10 cellular contexts compared by ENCODE assay signal in the genomic region with DNA sequence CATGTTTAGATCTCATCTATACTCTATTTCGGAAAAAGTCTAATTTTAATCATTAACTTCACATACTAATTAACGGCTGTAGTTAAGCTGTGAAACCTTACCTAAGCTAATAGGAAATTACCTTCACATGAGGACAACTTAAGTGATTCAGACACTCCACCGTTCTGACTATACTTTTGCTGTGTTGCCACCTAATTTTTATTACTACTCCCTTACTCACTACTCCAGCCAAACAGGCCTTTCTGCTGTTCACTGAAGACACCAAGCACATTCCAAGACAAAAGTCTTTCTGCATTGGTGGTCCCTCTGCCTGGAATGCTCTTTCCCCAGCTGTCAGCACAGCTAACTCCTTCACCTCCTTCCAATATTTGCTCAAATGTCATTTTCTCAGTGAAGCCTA. TPM values are rescaled to one million over a fixed set of nuclear protein-coding genes. Genes with fewer than 3 reads are reported as not detected.
DNase-seq lines count a peak whose midpoint lies in the region; FAIRE-seq and TF ChIP-seq lines count a peak whose summit lies in the region.
"Had no signal": no experiment of that assay in that cellular context is flagged by ENCODE, and none has a peak within 500 bp of the region (broad histone marks: within the 10 kb centered on the region; RNA-seq: fewer than 3 reads in every experiment).

No MANE protein-coding gene starts in this region.

- FAIRE-seq in bronchial epithelial cell (lab: Jason Lieb, UNC) = no peak
- FAIRE-seq: islet of Langerhans had no signal

- CTCF ChIA-PET in GM10248 (lab: Yijun Ruan, JAX) = interaction anchor here (2.2 to 2.3 kb wide), 2 partner anchors 12 to 23 kb away, joined by 6 to 16 read pairs; no protein-coding TSS in a partner anchor

- H3K9ac ChIP-seq in HUES64 (ENCODE audit: low read depth, low read length) (peak overlapping the region; percentile 85; the same call in 1 of the 2 replicates), mucosa of rectum (ENCODE audit: low read depth in 1 of 2, low read length in 2 of 2) (peak overlapping the region in 1 of 2 donors; percentile 92)

- TF ChIP-seq CTCF in AG09309 (IDR thresholded peaks at IDR 0.05; ENCODE audit: control insufficient read depth, insufficient read depth, low read depth, low read length, missing control alignments) (no peak), bronchial epithelial cell (IDR thresholded peaks at IDR 0.05; ENCODE audit: insufficient read depth, low read length, severe bottlenecking) (no peak), GM10248 (IDR thresholded peaks at IDR 0.05; ENCODE audit: control extremely low read depth, extremely low read depth, low read depth, missing control alignments) (no peak)

- H3K36me3 ChIP-seq in HUES64 (ENCODE audit: insufficient read depth, low read length) (peaks cover 36% of the 10 kb centered on the region), bronchial epithelial cell (ENCODE audit: control insufficient read depth, insufficient read depth, low read length) (no peaks in the 10 kb centered on the region), mucosa of rectum (ENCODE audit: control insufficient read depth in 2 of 2, insufficient read depth in 2 of 2, low read length in 2 of 2) (peaks cover 24% of the 10 kb centered on the region in 2 donors)

- H3K9me3 ChIP-seq in HUES64 (ENCODE audit: insufficient read depth, low read depth, low read length) = no peaks in the 10 kb centered on the region
- H3K9me3 ChIP-seq in mucosa of rectum (ENCODE audit: control insufficient read depth in 2 of 2, low read length in 2 of 2) = no peaks in the 10 kb centered on the region

- H3K4me1 ChIP-seq in HUES64 (ENCODE audit: insufficient read depth, low read length) (peaks cover 12% of the 10 kb centered on the region; the same call in 1 of the 2 replicates), mucosa of rectum (ENCODE audit: control insufficient read depth in 2 of 2, insufficient read depth in 2 of 2, low read length in 2 of 2) (peaks cover 6 to 12% of the 10 kb centered on the region in 2 donors)

- DNase-seq in AG09309 (ENCODE audit: low read depth) = no peak
- peak; percentile 55 for DNase-seq in bronchial epithelial cell (ENCODE audit: low read depth)
- no peak for DNase-seq in hepatic stellate cell (ENCODE audit: low spot score)
- no peak for DNase-seq in NOMO-1 (lab: John Stamatoyannopoulos, UW; ENCODE audit: unreplicated experiment in 2 of 2)
- no peak for DNase-seq in stimulated activated naive CD4-positive, alpha-beta T cell (lab: John Stamatoyannopoulos, UW)
- DNase-seq in GM10248 (ENCODE audit: extremely low spot score) = no peak
- DNase-seq: activated CD8-positive, alpha-beta memory T cell treated with anti-CD3 and anti-CD28 coated beads, Interleukin-2, amount 50 U/mL, for 4 hours had no signal

- H3K27ac ChIP-seq in HUES64 (ENCODE audit: low read depth, low read length) = no peak overlapping the region
- H3K27ac ChIP-seq in mucosa of rectum (ENCODE audit: low read depth in 2 of 2, low read length in 2 of 2) = no peak overlapping the region

- H3K4me3 ChIP-seq in AG09309 (ENCODE audit: control insufficient read depth, low read depth, low read length) (peak overlapping the region; percentile 87), HUES64 (ENCODE audit: low read length) (peak overlapping the region; percentile 79), bronchial epithelial cell (ENCODE audit: low read depth, low read length) (peak overlapping the region; percentile 79), mucosa of rectum (ENCODE audit: low read length in 2 of 2) (peak overlapping the region; percentile 84 to 96)

- WGBS in HUES64 = 90% methylated on average over 3 of the region's 3 CpGs

- POLR2A ChIA-PET in GM10248 (lab: Yijun Ruan, JAX) = no interaction called here

- no peaks in the 10 kb centered on the region for H3K27me3 ChIP-seq in HUES64 (ENCODE audit: insufficient read depth, low read length)
- no peaks in the 10 kb centered on the region for H3K27me3 ChIP-seq in bronchial epithelial cell (ENCODE audit: control insufficient read depth, insufficient read depth, low read length)
- peaks cover 0 to 2% of the 10 kb centered on the region in 2 donors for H3K27me3 ChIP-seq in mucosa of rectum (ENCODE audit: control insufficient read depth in 2 of 2, insufficient read depth in 2 of 2, low read length in 2 of 2)

RNA-seq across cellular contexts. Expression of gene CMTR2, which starts 1.3 kb away (rescaled TPM):
- 10.6 TPM for polyA plus RNA-seq in HUES64 (2013, experiment 1 of 2)
- polyA plus RNA-seq in HUES64 (2013, experiment 2 of 2) = 11.2 TPM
- 37.4 and 42.9 TPM in 2 replicates for total RNA-seq in bronchial epithelial cell

RNA-seq across cellular contexts. Expression of gene HYDIN, which starts 57.4 kb away (rescaled TPM):
- polyA plus RNA-seq in HUES64 (2013, experiment 1 of 2) = 0.85 TPM
- 1.3 TPM for polyA plus RNA-seq in HUES64 (2013, experiment 2 of 2)
- total RNA-seq in bronchial epithelial cell = 0.38 and 1.3 TPM in 2 replicates
